Comparison of ENCODE assay signal across 1 cellular context in genomic region chr16:88758227-88758943, GRCh38.
TF ChIP-seq lines count a peak whose summit lies in the region.

No MANE protein-coding gene starts in this region.

TF ChIP-seq in H1, 55 proteins besides CTCF, POLR2A, EP300 and RAD21:
- TF ChIP-seq CEBPB (IDR thresholded peaks at IDR 0.05; ENCODE audit: low read depth, low read length), result no peak
- no peak for TF ChIP-seq ASH2L (IDR thresholded peaks at IDR 0.05; ENCODE audit: low read length)
- no peak for TF ChIP-seq KDM4A (IDR thresholded peaks at IDR 0.05; ENCODE audit: low read depth, low read length, severe bottlenecking)
- TF ChIP-seq, protein P1, sequence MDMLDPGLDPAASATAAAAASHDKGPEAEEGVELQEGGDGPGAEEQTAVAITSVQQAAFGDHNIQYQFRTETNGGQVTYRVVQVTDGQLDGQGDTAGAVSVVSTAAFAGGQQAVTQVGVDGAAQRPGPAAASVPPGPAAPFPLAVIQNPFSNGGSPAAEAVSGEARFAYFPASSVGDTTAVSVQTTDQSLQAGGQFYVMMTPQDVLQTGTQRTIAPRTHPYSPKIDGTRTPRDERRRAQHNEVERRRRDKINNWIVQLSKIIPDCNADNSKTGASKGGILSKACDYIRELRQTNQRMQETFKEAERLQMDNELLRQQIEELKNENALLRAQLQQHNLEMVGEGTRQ (IDR thresholded peaks at IDR 0.05; ENCODE audit: low read length), result no peak
- TF ChIP-seq MAX (IDR thresholded peaks at IDR 0.05), result no peak
- TF ChIP-seq GABPA (IDR thresholded peaks at IDR 0.05; ENCODE audit: borderline replicate concordance, insufficient read depth, low read length), result no peak
- no peak for TF ChIP-seq CREB1 (IDR thresholded peaks at IDR 0.05)
TF ChIP-seq in H1: peak in this region for 0.
